ENCODE assay signal across 12 cellular contexts in the genomic region with DNA sequence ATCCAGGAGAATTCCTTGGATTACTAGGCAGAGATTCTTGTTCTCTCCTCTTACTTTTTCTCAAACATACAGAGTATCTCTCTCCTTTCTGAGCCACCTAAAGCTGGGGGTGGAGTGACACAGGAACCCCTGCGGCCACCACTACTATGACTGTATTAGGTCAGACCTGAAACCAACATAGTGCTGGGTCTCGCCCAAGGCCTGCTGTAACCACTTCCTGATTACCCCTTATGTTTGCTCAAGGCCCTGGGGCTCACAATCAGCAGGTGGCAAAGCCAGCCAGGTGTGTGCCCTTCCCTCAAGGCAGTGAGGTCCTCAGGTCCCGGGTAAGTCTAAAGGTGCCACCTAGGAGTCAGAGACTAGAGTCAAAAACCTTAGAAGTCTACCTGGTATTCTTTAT.
DNase-seq lines count a peak whose midpoint lies in the region; ATAC-seq and TF ChIP-seq lines count a peak whose summit lies in the region.
"Had no signal": no experiment of that assay in that cellular context is flagged by ENCODE, and none has a peak within 500 bp of the region (broad histone marks: within the 10 kb centered on the region; RNA-seq: fewer than 3 reads in every experiment).

No MANE protein-coding gene starts in this region.

- H3K4me2 ChIP-seq in KMS-11, result peak overlapping the region; percentile 86

- no peaks in the 10 kb centered on the region for H3K79me2 ChIP-seq in KMS-11 (ENCODE audit: insufficient read depth, low read depth)

- TF ChIP-seq CTCF in KMS-11 (conservative IDR thresholded peaks at IDR 0.05; ENCODE audit: low read depth, low read length), result no peak
- no peak for TF ChIP-seq CTCF in testis (IDR thresholded peaks at IDR 0.05)
- no peak for TF ChIP-seq CTCF in vagina (IDR thresholded peaks at IDR 0.05)

- intact Hi-C loops in testis (cut with DNase I; ENCODE audit: low total_unique reads), result no loop called here
- intact Hi-C loops in vagina (cut with DNase I), result no loop called here

- peak overlapping the region; percentile 42; the same call in 1 of the 2 replicates for H2AFZ ChIP-seq in KMS-11 (ENCODE audit: low read depth)

- H3K27me3 ChIP-seq in KMS-11 (ENCODE audit: insufficient read depth, low read depth) (no peaks in the 10 kb centered on the region), testis (no peaks in the 10 kb centered on the region), vagina (no peaks in the 10 kb centered on the region)
- H3K27me3 ChIP-seq: foreskin keratinocyte had no signal

- ATAC-seq in GM19328 (IDR thresholded peaks at IDR 0.05; ENCODE audit: unreplicated experiment) (peak; percentile 91), HG02870 (IDR thresholded peaks at IDR 0.05; ENCODE audit: unreplicated experiment) (peak; percentile 76)
- ATAC-seq: activated T-cell treated with anti-CD3 and anti-CD28 coated beads, Interleukin-2, amount 50 U/mL, for 72 hours; foreskin keratinocyte had no signal

- H3K27ac ChIP-seq in KMS-11 (peak overlapping the region; percentile 86), testis (no peak overlapping the region), vagina (no peak overlapping the region)
- H3K27ac ChIP-seq: foreskin keratinocyte had no signal

- peak overlapping the region; percentile 17; the same call in 1 of the 2 replicates for H3K9ac ChIP-seq in KMS-11

- H3K9me3 ChIP-seq in testis (no peaks in the 10 kb centered on the region), vagina (no peaks in the 10 kb centered on the region)

- WGBS in testis, 2 donors, result 75 to 86% methylated on average over 2 to 3 of the region's 3 CpGs

- DNase-seq in DMS53 (lab: John Stamatoyannopoulos, UW), result peak; percentile 90
- no peak for DNase-seq in testis
- DNase-seq in 8988T, result no peak
- no peak for DNase-seq in vagina (ENCODE audit: extremely low spot score in 2 of 2)
- DNase-seq in activated CD4-positive, alpha-beta T cell treated with anti-CD3 and anti-CD28 coated beads, Interleukin-2, amount 50 U/mL, for 4 hours, result no peak
- DNase-seq: activated T-cell treated with anti-CD3 and anti-CD28 coated beads, Interleukin-2, amount 50 U/mL, for 72 hours; foreskin keratinocyte; mesenchymal stem cell; NCI-H524 had no signal

- peaks cover 71% of the 10 kb centered on the region for H3K4me1 ChIP-seq in KMS-11 (ENCODE audit: low read depth, poor library complexity, severe bottlenecking)
- H3K4me1 ChIP-seq in testis, result no peaks in the 10 kb centered on the region
- H3K4me1 ChIP-seq in vagina, result no peaks in the 10 kb centered on the region
- H3K4me1 ChIP-seq: foreskin keratinocyte had no signal

- no peaks in the 10 kb centered on the region for H4K20me1 ChIP-seq in KMS-11 (ENCODE audit: insufficient read depth)

- H3K36me3 ChIP-seq in KMS-11 (ENCODE audit: insufficient read depth) (no peaks in the 10 kb centered on the region), testis (ENCODE audit: low read depth, missing control alignments) (no peaks in the 10 kb centered on the region), vagina (no peaks in the 10 kb centered on the region)

- H3K4me3 ChIP-seq in KMS-11 (IDR thresholded peaks at IDR 0.05; ENCODE audit: insufficient read depth, low read depth, low read length) (peak overlapping the region; percentile 20), testis (no peak overlapping the region), vagina (no peak overlapping the region)

- TF ChIP-seq POLR2A in testis (IDR thresholded peaks at IDR 0.05), result no peak
- TF ChIP-seq POLR2A in vagina (IDR thresholded peaks at IDR 0.05), result no peak
